In the genomic region with DNA sequence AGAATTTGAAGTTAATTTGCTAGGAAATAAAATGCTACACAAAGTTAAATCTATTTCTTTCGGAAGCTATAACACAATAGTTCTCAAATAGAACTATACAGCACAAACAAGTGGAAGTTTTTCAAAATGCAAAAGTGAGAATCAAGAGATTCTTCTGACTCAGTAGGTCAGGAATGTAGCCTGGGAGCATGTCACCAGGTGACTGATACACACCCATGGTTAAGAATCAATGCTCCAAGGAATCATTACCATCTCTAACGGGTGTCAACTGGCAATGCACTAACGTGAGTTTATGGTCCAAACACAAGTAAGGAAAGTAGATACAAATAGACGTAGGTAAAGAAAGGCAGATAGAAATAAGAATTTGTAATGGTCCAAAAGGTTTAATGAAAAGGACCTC, we compare ENCODE assay signal across 19 cellular contexts.
DNase-seq lines count a peak whose midpoint lies in the region; ATAC-seq, FAIRE-seq and TF ChIP-seq lines count a peak whose summit lies in the region.
"Had no signal": no experiment of that assay in that cellular context is flagged by ENCODE, and none has a peak within 500 bp of the region (broad histone marks: within the 10 kb centered on the region; RNA-seq: fewer than 3 reads in every experiment).

No MANE protein-coding gene starts in this region.

- H3K9me2 ChIP-seq in PC-9 (ENCODE audit: insufficient read depth), result no peaks in the 10 kb centered on the region
- H3K9me2 ChIP-seq in hepatocyte (replicated peaks; ENCODE audit: insufficient read depth), result no peaks in the 10 kb centered on the region

- intact Hi-C loops in PC-9 (cut with micrococcal nuclease; ENCODE audit: unreplicated experiment), result loop anchor here (5.0 kb wide), 1 partner anchor 49 kb away; no protein-coding TSS in a partner anchor
- intact Hi-C loops in right lobe of liver (cut with DNase I), result no loop called here

- H3K4me3 ChIP-seq in PC-9 (peak overlapping the region; percentile 19; the same call in 1 of the 2 replicates), hepatocyte (no peak overlapping the region), right lobe of liver (no peak overlapping the region)
- H3K4me3 ChIP-seq: cardiac muscle cell, MG63, sigmoid colon had no signal

- FAIRE-seq in H54 (lab: Jason Lieb, UNC), result peak; percentile 71
- no peak for FAIRE-seq in urothelium cell line (lab: Jason Lieb, UNC)

- no peaks in the 10 kb centered on the region for H3K9me3 Mint-ChIP-seq in activated T-cell treated with anti-CD3 and anti-CD28 coated beads, Interleukin-2, amount 50 U/mL, for 24 hours
- H3K9me3 Mint-ChIP-seq: activated T-cell treated with anti-CD3 and anti-CD28 coated beads, Interleukin-2, amount 50 U/mL, for 4 hours; CD4-positive, CD25-positive, alpha-beta regulatory T cell had no signal

- peak overlapping the region; percentile 72 for H3K4me2 ChIP-seq in PC-9
- no peak overlapping the region for H3K4me2 ChIP-seq in hepatocyte

- H3K36me3 ChIP-seq in PC-9 (ENCODE audit: low read depth) (no peaks in the 10 kb centered on the region), hepatocyte (replicated peaks; ENCODE audit: insufficient read depth, low read depth) (no peaks in the 10 kb centered on the region), right lobe of liver (no peaks in the 10 kb centered on the region)
- H3K36me3 ChIP-seq: cardiac muscle cell, MG63, sigmoid colon had no signal

- H4K20me1 ChIP-seq in PC-9 (ENCODE audit: insufficient read depth), result no peaks in the 10 kb centered on the region
- H4K20me1 ChIP-seq in hepatocyte (ENCODE audit: insufficient read depth, poor library complexity, severe bottlenecking), result peaks cover 12% of the 10 kb centered on the region

- BruUV-seq in PC-9 (replicated peaks; lab: Mats Ljungman, UMichigan), result no TSS peak

- H3K27me3 ChIP-seq in PC-9 (ENCODE audit: insufficient read depth, low read depth) (no peaks in the 10 kb centered on the region), hepatocyte (no peaks in the 10 kb centered on the region), right lobe of liver (no peaks in the 10 kb centered on the region)
- H3K27me3 ChIP-seq: cardiac muscle cell, MG63, sigmoid colon had no signal

- CTCF ChIA-PET in PC-9 (lab: Charles Lee), result no interaction called here

- TF ChIP-seq CTCF in PC-9 (conservative IDR thresholded peaks at IDR 0.05) (no peak), hepatocyte (IDR thresholded peaks at IDR 0.05; ENCODE audit: poor library complexity) (no peak), right lobe of liver (IDR thresholded peaks at IDR 0.05) (no peak)

- DNase-seq in H54 (ENCODE audit: insufficient read length, low spot score) (no peak), PC-9 (peak; percentile 54 to 88), hepatocyte (ENCODE audit: low spot score) (peak; percentile 17), urothelium cell line (ENCODE audit: low spot score) (peak; percentile 71), right lobe of liver (no peak), NCI-H146 (lab: John Stamatoyannopoulos, UW) (no peak)
- no peak for DNase-seq in activated T-cell treated with anti-CD3 and anti-CD28 coated beads, Interleukin-2, amount 50 U/mL, for 24 hours
- DNase-seq: activated CD4-positive, alpha-beta T cell treated with anti-CD3 and anti-CD28 coated beads, Interleukin-2, amount 50 U/mL, for 4 hours; activated T-cell treated with anti-CD3 and anti-CD28 coated beads, Interleukin-2, amount 50 U/mL, for 4 hours; CD4-positive, CD25-positive, alpha-beta regulatory T cell; MG63; NCI-H2029; occipital lobe; sigmoid colon; stimulated activated CD4-positive, alpha-beta T cell treated with anti-CD3 and anti-CD28 coated beads, Interleukin-4, amount 100 ng/mL, for 24 hours; stimulated activated CD8-positive, alpha-beta memory T cell treated with anti-CD3 and anti-CD28 coated beads, Interleukin-4, amount 100 ng/mL, for 48 hours; SW 1271 had no signal

- H2AFZ ChIP-seq in PC-9, result no peak overlapping the region
- no peak overlapping the region for H2AFZ ChIP-seq in hepatocyte

- H3K9me3 ChIP-seq in PC-9 (ENCODE audit: insufficient read depth, low read depth), result no peaks in the 10 kb centered on the region
- no peaks in the 10 kb centered on the region for H3K9me3 ChIP-seq in hepatocyte (ENCODE audit: low read depth)
- no peaks in the 10 kb centered on the region for H3K9me3 ChIP-seq in right lobe of liver
- H3K9me3 ChIP-seq: MG63, sigmoid colon had no signal

- H3K36me3 Mint-ChIP-seq in activated T-cell treated with anti-CD3 and anti-CD28 coated beads, Interleukin-2, amount 50 U/mL, for 24 hours (ENCODE audit: low read depth), result peaks cover 6% of the 10 kb centered on the region

- no peaks in the 10 kb centered on the region for H3K27me3 Mint-ChIP-seq in activated T-cell treated with anti-CD3 and anti-CD28 coated beads, Interleukin-2, amount 50 U/mL, for 24 hours
- H3K27me3 Mint-ChIP-seq: CD4-positive, CD25-positive, alpha-beta regulatory T cell had no signal

- 65% methylated on average over 4 of the region's 4 CpGs for WGBS in hepatocyte (ENCODE audit: low lambda C conversion rate, missing lambda C conversion rate)
- WGBS in right lobe of liver (ENCODE audit: insufficient coverage, low coverage, low lambda C conversion rate, missing lambda C conversion rate), result 89% methylated on average over 3 of the region's 4 CpGs

- H3K79me2 ChIP-seq in PC-9 (ENCODE audit: low read depth), result peaks cover 69% of the 10 kb centered on the region
- peaks cover 82% of the 10 kb centered on the region for H3K79me2 ChIP-seq in hepatocyte

- peaks cover 66% of the 10 kb centered on the region for H3K4me1 Mint-ChIP-seq in activated T-cell treated with anti-CD3 and anti-CD28 coated beads, Interleukin-2, amount 50 U/mL, for 24 hours (ENCODE audit: low read depth)

- peaks cover 24% of the 10 kb centered on the region for H3F3A ChIP-seq in PC-9 (ENCODE audit: insufficient read depth, low read depth)

- H3K27ac ChIP-seq in PC-9 (peak overlapping the region; percentile 80), hepatocyte (peak overlapping the region; percentile 23), right lobe of liver (no peak overlapping the region)
- H3K27ac ChIP-seq: cardiac muscle cell, sigmoid colon had no signal

- ATAC-seq in right lobe of liver, result no peak
- ATAC-seq: activated T-cell treated with anti-CD3 and anti-CD28 coated beads, Interleukin-2, amount 50 U/mL, for 4 hours; left lobe of liver had no signal

- peaks cover 41% of the 10 kb centered on the region for H3K4me1 ChIP-seq in PC-9 (replicated peaks; ENCODE audit: insufficient read depth)
- no peaks in the 10 kb centered on the region for H3K4me1 ChIP-seq in hepatocyte (ENCODE audit: insufficient read depth)
- H3K4me1 ChIP-seq in right lobe of liver, result no peaks in the 10 kb centered on the region

- POLR2A ChIA-PET in PC-9 (lab: Charles Lee; ENCODE audit: unreplicated experiment), result interaction anchor here (0.5 kb wide), 1 partner anchor 51 kb away, joined by 3 read pairs; no protein-coding TSS in a partner anchor

- H3K27ac Mint-ChIP-seq in activated T-cell treated with anti-CD3 and anti-CD28 coated beads, Interleukin-2, amount 50 U/mL, for 24 hours, result no peak overlapping the region

- H3K4me3 Mint-ChIP-seq in activated T-cell treated with anti-CD3 and anti-CD28 coated beads, Interleukin-2, amount 50 U/mL, for 24 hours, result no peak overlapping the region
- H3K4me3 Mint-ChIP-seq: activated T-cell treated with anti-CD3 and anti-CD28 coated beads, Interleukin-2, amount 50 U/mL, for 4 hours had no signal

- no peak for TF ChIP-seq POLR2A in H54 (IDR thresholded peaks at IDR 0.05; ENCODE audit: low read depth, low read length)
- TF ChIP-seq POLR2A in right lobe of liver (IDR thresholded peaks at IDR 0.05), result no peak

Comparison
In these comparisons a context has a peak if more than half of its experiments do, and no peak if none do; other contexts are left out.
1. DNase-seq: peak in PC-9 (2 of 2), hepatocyte (single experiment) and urothelium cell line (single experiment); none in H54 (single experiment), activated T-cell treated with anti-CD3 and anti-CD28 coated beads, Interleukin-2, amount 50 U/mL, for 24 hours (single experiment), right lobe of liver (0 of 3) and NCI-H146 (single experiment).
2. H3K27ac ChIP-seq: peak in PC-9 (single experiment) and hepatocyte (single experiment); none in right lobe of liver (0 of 3).